In genomic region chr6:17725083-17725482, GRCh38 we compare ENCODE assay signal across 1 cellular context.
A peak's percentile ranks its signal among the peaks of the same experiment; 100 is the strongest.
TF ChIP-seq lines count a peak whose summit lies in the region.

No MANE protein-coding gene starts in this region.

TF ChIP-seq in HepG2, 621 proteins besides CTCF, POLR2A, EP300 and RAD21 (continued from another document):
- TF ChIP-seq PAF1 (CRISPR knock-in tag; IDR thresholded peaks at IDR 0.05) (no peak), ZNF720 (CRISPR knock-in tag; IDR thresholded peaks at IDR 0.05) (no peak), MZF1 (CRISPR knock-in tag; IDR thresholded peaks at IDR 0.05; ENCODE audit: borderline replicate concordance) (no peak), MBD4 (IDR thresholded peaks at IDR 0.05; ENCODE audit: borderline replicate concordance, low read length) (no peak), ZSCAN12 (CRISPR knock-in tag; IDR thresholded peaks at IDR 0.05) (no peak), RBAK (CRISPR knock-in tag; IDR thresholded peaks at IDR 0.05) (no peak), CREB1 (IDR thresholded peaks at IDR 0.05) (no peak), CREB1 (CRISPR knock-in tag; IDR thresholded peaks at IDR 0.05) (no peak), GLI4 (CRISPR knock-in tag; IDR thresholded peaks at IDR 0.05; ENCODE audit: borderline replicate concordance) (no peak), ZNF710 (CRISPR knock-in tag; IDR thresholded peaks at IDR 0.05; ENCODE audit: borderline replicate concordance) (no peak), LCORL (IDR thresholded peaks at IDR 0.05) (no peak), LCORL (CRISPR knock-in tag; IDR thresholded peaks at IDR 0.05) (no peak), ZNF850 (CRISPR knock-in tag; conservative IDR thresholded peaks at IDR 0.05) (no peak), ATF1 (CRISPR knock-in tag; IDR thresholded peaks at IDR 0.05) (no peak), RFX3 (CRISPR knock-in tag; IDR thresholded peaks at IDR 0.05) (peak; percentile 48; the same call in 1 of the 2 replicates), ZNF431 (CRISPR knock-in tag; IDR thresholded peaks at IDR 0.05; ENCODE audit: borderline replicate concordance, low read depth) (no peak), ZNF496 (CRISPR knock-in tag; IDR thresholded peaks at IDR 0.05; ENCODE audit: insufficient replicate concordance) (no peak), SOX13 (IDR thresholded peaks at IDR 0.05) (no peak), SOX13 (CRISPR knock-in tag; conservative IDR thresholded peaks at IDR 0.05 in 1 of 2, IDR thresholded peaks at IDR 0.05 in 1 of 2) (peak in 1 of 2 experiments; percentile 13; a peak in 1 of 4 replicates), SALL1 (CRISPR knock-in tag; IDR thresholded peaks at IDR 0.05) (peak; percentile 93), THAP9 (CRISPR knock-in tag; IDR thresholded peaks at IDR 0.05; ENCODE audit: borderline replicate concordance) (no peak), SP2 (CRISPR knock-in tag; IDR thresholded peaks at IDR 0.05) (no peak), ZNF30 (CRISPR knock-in tag; IDR thresholded peaks at IDR 0.05) (no peak), HMGXB4 (CRISPR knock-in tag; IDR thresholded peaks at IDR 0.05; ENCODE audit: borderline replicate concordance in 1 of 2, low read depth in 1 of 2) (no peak; a peak in 1 of 4 replicates)
- TF ChIP-seq, protein P1, sequence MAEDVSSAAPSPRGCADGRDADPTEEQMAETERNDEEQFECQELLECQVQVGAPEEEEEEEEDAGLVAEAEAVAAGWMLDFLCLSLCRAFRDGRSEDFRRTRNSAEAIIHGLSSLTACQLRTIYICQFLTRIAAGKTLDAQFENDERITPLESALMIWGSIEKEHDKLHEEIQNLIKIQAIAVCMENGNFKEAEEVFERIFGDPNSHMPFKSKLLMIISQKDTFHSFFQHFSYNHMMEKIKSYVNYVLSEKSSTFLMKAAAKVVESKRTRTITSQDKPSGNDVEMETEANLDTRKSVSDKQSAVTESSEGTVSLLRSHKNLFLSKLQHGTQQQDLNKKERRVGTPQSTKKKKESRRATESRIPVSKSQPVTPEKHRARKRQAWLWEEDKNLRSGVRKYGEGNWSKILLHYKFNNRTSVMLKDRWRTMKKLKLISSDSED (CRISPR knock-in tag; IDR thresholded peaks at IDR 0.05) = no peak
- TF ChIP-seq, protein P2, sequence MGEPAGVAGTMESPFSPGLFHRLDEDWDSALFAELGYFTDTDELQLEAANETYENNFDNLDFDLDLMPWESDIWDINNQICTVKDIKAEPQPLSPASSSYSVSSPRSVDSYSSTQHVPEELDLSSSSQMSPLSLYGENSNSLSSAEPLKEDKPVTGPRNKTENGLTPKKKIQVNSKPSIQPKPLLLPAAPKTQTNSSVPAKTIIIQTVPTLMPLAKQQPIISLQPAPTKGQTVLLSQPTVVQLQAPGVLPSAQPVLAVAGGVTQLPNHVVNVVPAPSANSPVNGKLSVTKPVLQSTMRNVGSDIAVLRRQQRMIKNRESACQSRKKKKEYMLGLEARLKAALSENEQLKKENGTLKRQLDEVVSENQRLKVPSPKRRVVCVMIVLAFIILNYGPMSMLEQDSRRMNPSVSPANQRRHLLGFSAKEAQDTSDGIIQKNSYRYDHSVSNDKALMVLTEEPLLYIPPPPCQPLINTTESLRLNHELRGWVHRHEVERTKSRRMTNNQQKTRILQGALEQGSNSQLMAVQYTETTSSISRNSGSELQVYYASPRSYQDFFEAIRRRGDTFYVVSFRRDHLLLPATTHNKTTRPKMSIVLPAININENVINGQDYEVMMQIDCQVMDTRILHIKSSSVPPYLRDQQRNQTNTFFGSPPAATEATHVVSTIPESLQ (CRISPR knock-in tag; conservative IDR thresholded peaks at IDR 0.05) = no peak
- TF ChIP-seq, protein P3, sequence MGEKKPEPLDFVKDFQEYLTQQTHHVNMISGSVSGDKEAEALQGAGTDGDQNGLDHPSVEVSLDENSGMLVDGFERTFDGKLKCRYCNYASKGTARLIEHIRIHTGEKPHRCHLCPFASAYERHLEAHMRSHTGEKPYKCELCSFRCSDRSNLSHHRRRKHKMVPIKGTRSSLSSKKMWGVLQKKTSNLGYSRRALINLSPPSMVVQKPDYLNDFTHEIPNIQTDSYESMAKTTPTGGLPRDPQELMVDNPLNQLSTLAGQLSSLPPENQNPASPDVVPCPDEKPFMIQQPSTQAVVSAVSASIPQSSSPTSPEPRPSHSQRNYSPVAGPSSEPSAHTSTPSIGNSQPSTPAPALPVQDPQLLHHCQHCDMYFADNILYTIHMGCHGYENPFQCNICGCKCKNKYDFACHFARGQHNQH (CRISPR knock-in tag; IDR thresholded peaks at IDR 0.05) = peak; percentile 61
